4 cellular contexts compared by ENCODE assay signal in genomic region chr6:75441883-75442282, GRCh38. TPM values are rescaled to one million over a fixed set of nuclear protein-coding genes. Genes with fewer than 3 reads are reported as not detected.
"Had no signal": no experiment of that assay in that cellular context is flagged by ENCODE, and none has a peak within 500 bp of the region (broad histone marks: within the 10 kb centered on the region; RNA-seq: fewer than 3 reads in every experiment).

No MANE protein-coding gene starts in this region.

RNA-seq across cellular contexts. Expression of gene FILIP1, which starts 51.7 kb away (rescaled TPM):
- total RNA-seq: OCI-LY7, PC-3, RPMI7951, SK-MEL-5 had no signal
